In the genomic region with DNA sequence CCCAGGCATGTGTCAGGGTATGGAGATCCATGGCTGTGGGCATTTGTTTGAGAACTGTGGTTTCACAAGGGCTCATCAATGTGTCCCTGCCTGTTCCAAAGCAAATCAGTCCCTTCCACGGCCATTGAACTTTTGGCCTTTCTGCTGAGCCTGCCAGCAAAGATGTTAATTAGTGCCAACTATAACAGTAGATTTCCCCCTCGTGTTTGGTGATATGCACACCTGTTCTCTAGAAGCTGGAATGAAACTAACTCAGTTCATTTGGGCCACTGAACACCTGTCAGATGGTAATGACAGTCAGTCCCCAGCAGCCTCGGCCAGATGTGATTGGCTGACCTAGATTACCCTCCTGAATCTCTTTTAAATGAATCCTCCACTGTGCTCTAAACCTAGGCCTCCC, we compare ENCODE assay signal across 13 cellular contexts. TPM values are rescaled to one million over a fixed set of nuclear protein-coding genes. Genes with fewer than 3 reads are reported as not detected.
A peak's percentile ranks its signal among the peaks of the same experiment; 100 is the strongest.
DNase-seq lines count a peak whose midpoint lies in the region; ATAC-seq and TF ChIP-seq lines count a peak whose summit lies in the region.
"Had no signal": no experiment of that assay in that cellular context is flagged by ENCODE, and none has a peak within 500 bp of the region (broad histone marks: within the 10 kb centered on the region; RNA-seq: fewer than 3 reads in every experiment).

No MANE protein-coding gene starts in this region.

- intact Hi-C loops in testis (cut with DNase I; ENCODE audit: low total_unique reads): no loop called here

- H3K9me3 ChIP-seq in thymus (ENCODE audit: control insufficient read depth): no peaks in the 10 kb centered on the region
- no peaks in the 10 kb centered on the region for H3K9me3 ChIP-seq in testis
- H3K9me3 ChIP-seq: heart right ventricle, psoas muscle, upper lobe of right lung had no signal

- TF ChIP-seq POLR2A in testis (IDR thresholded peaks at IDR 0.05): no peak

- peaks cover 14% of the 10 kb centered on the region for H3K4me1 ChIP-seq in thymus (ENCODE audit: control insufficient read depth, insufficient read depth, low read length)
- no peaks in the 10 kb centered on the region for H3K4me1 ChIP-seq in testis
- H3K4me1 ChIP-seq: psoas muscle had no signal

- TF ChIP-seq CTCF in testis (IDR thresholded peaks at IDR 0.05): no peak

- peak overlapping the region; percentile 46 for H3K27ac ChIP-seq in thymus (ENCODE audit: low read depth)
- H3K27ac ChIP-seq in testis: no peak overlapping the region
- H3K27ac ChIP-seq: heart right ventricle, psoas muscle, upper lobe of right lung had no signal

- H3K36me3 ChIP-seq in thymus (ENCODE audit: control insufficient read depth, insufficient read depth): no peaks in the 10 kb centered on the region
- H3K36me3 ChIP-seq in testis (ENCODE audit: low read depth, missing control alignments): no peaks in the 10 kb centered on the region

- 27% methylated on average over 3 of the region's 3 CpGs for WGBS in thymus
- WGBS in testis, 2 donors: 48 to 63% methylated on average over 3 of the region's 3 CpGs

- H3K27me3 ChIP-seq in thymus (ENCODE audit: control insufficient read depth, insufficient read depth): no peaks in the 10 kb centered on the region
- H3K27me3 ChIP-seq in testis: no peaks in the 10 kb centered on the region
- H3K27me3 ChIP-seq: heart right ventricle, upper lobe of right lung had no signal

- DNase-seq in NCI-H748 (lab: John Stamatoyannopoulos, UW; ENCODE audit: unreplicated experiment): peak; percentile 58
- no peak for DNase-seq in NCI-H748 treated with DMSO at 0.1 percent for 48 hours (lab: John Stamatoyannopoulos, UW)
- DNase-seq in NCI-H526 treated with DMSO at 0.1 percent for 48 hours (lab: John Stamatoyannopoulos, UW): peak; percentile 34
- no peak for DNase-seq in NCI-H345 (lab: John Stamatoyannopoulos, UW)
- no peak for DNase-seq in testis
- DNase-seq: ACHN; effector CD4-positive, alpha-beta T cell; heart right ventricle; psoas muscle; upper lobe of right lung had no signal

- no peak overlapping the region for H3K4me3 ChIP-seq in thymus (ENCODE audit: low read length)
- H3K4me3 ChIP-seq in testis: no peak overlapping the region
- H3K4me3 ChIP-seq: heart right ventricle, psoas muscle, upper lobe of right lung had no signal

- ATAC-seq in HG03045 (IDR thresholded peaks at IDR 0.05; ENCODE audit: unreplicated experiment): peak; percentile 32
- ATAC-seq in HG03520 (IDR thresholded peaks at IDR 0.05; ENCODE audit: unreplicated experiment): no peak
- ATAC-seq: heart right ventricle, psoas muscle, upper lobe of right lung had no signal

RNA-seq across cellular contexts. Expression of gene IRAK3, which starts 43.2 kb away (rescaled TPM):
- polyA plus RNA-seq in thymus (5.9 TPM), testis (ENCODE audit: insufficient read depth, low read depth, low replicate concordance) (3.1 TPM)
- total RNA-seq in testis: 1 to 10 TPM; 6.1 to 7.0 TPM

Comparison
In these comparisons a context has a peak if more than half of its experiments do, and no peak if none do; other contexts are left out.
1. DNase-seq: peak in NCI-H748 (single experiment) and NCI-H526 treated with DMSO at 0.1 percent for 48 hours (single experiment); none in NCI-H748 treated with DMSO at 0.1 percent for 48 hours (single experiment), NCI-H345 (single experiment) and testis (single experiment).